In the genomic region with DNA sequence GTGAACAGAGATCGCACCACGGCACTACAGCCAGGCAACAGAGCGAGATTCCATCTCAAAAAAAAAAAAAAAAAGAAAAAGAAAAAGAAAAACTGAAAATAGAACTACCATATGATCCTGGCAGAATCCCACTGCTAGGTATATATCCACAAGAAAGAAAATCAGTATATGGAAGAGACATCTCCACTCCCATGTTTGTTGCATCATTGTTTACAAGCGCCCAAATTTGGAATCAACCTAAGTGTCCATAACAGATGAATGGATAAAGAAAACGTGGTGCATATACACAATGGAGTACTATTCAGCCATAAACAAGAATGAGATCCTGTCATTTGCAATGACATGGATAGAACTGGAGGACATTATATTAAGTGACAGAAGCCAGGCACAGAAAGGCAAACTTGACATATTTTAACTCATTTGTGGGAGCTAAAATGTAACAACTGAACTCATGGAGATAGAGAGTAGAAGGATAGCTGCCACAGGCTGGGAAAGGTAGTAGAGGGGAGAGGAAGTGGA, we compare ENCODE assay signal across 36 cellular contexts. TPM values are rescaled to one million over a fixed set of nuclear protein-coding genes. Genes with fewer than 3 reads are reported as not detected.
"Had no signal": no experiment of that assay in that cellular context is flagged by ENCODE, and none has a peak within 500 bp of the region (broad histone marks: within the 10 kb centered on the region; RNA-seq: fewer than 3 reads in every experiment).

No MANE protein-coding gene starts in this region.

- H3K27me3 ChIP-seq: adrenal gland, ascending aorta, body of pancreas, brain microvascular endothelial cell, breast epithelium had no signal

- FAIRE-seq: TTC549 had no signal

- H3K36me3 ChIP-seq: adrenal gland, ascending aorta, brain microvascular endothelial cell, breast epithelium had no signal

- H3K9me3 ChIP-seq: adrenal gland, ascending aorta had no signal

- H3K27ac ChIP-seq: adrenal gland, ascending aorta, body of pancreas, brain microvascular endothelial cell, breast epithelium, VCaP had no signal

- H3K4me3 ChIP-seq: adrenal gland, ascending aorta, body of pancreas, breast epithelium had no signal

- DNase-seq: activated B cell treated with CpG ODN at 0.5 μM for 24 hours; activated CD4-positive, alpha-beta memory T cell treated with anti-CD3 and anti-CD28 coated beads for 36 hours; activated CD4-positive, alpha-beta T cell treated with anti-CD3 and anti-CD28 coated beads for 4 hours; activated CD4-positive, alpha-beta T cell treated with anti-CD3 and anti-CD28 coated beads, Interleukin-2, amount 10 ng/mL, durations not matched to agents 24 days and 14 days; activated CD4-positive, alpha-beta T cell treated with anti-CD3 and anti-CD28 coated beads, Interleukin-2, amount 50 U/mL, for 1 hour; activated CD4-positive, alpha-beta T cell treated with anti-CD3 and anti-CD28 coated beads, Interleukin-2, amount 50 U/mL, for 4 hours; activated CD4-positive, CD25-positive, alpha-beta regulatory T cell treated with anti-CD3 and anti-CD28 coated beads, Interleukin-2, amount 50 U/mL, for 72 hours; activated CD8-positive, alpha-beta memory T cell treated with anti-CD3 and anti-CD28 coated beads, Interleukin-2, amount 50 U/mL, for 4 hours; activated CD8-positive, alpha-beta T cell treated with anti-CD3 and anti-CD28 coated beads for 36 hours; activated effector memory CD4-positive, alpha-beta T cell treated with anti-CD3 and anti-CD28 coated beads, Interleukin-2, amount 50 U/mL, for 16 hours; activated gamma-delta T cell treated with Interleukin-2 at 50 U/mL for 16 hours; activated naive CD4-positive, alpha-beta T cell; activated naive CD4-positive, alpha-beta T cell treated with anti-CD3 and anti-CD28 coated beads for 36 hours; activated naive CD8-positive, alpha-beta T cell treated with anti-CD3 and anti-CD28 coated beads for 36 hours; activated T-cell treated with anti-CD3 and anti-CD28 coated beads for 4 hours; activated T-cell treated with anti-CD3 and anti-CD28 coated beads, Interleukin-2, amount 50 U/mL, for 1 hour; activated T-cell treated with anti-CD3 and anti-CD28 coated beads, Interleukin-2, amount 50 U/mL, for 4 hours; activated T-cell treated with anti-CD3 and anti-CD28 coated beads, Interleukin-2, amount 50 U/mL, for 72 hours; adrenal gland; amygdala; anterior cingulate cortex; body of pancreas; brain microvascular endothelial cell; central memory CD4-positive, alpha-beta T cell; T-helper 1 cell; T-helper 9 cell had no signal

- ATAC-seq: activated CD8-positive, alpha-beta T cell treated with anti-CD3 and anti-CD28 coated beads for 36 hours; activated naive CD4-positive, alpha-beta T cell treated with anti-CD3 and anti-CD28 coated beads, Interleukin-2, amount 50 U/mL, for 72 hours; activated T-cell treated with anti-CD3 and anti-CD28 coated beads, Interleukin-2, amount 50 U/mL, for 4 hours; activated T-cell treated with anti-CD3 and anti-CD28 coated beads, Interleukin-2, amount 50 U/mL, for 72 hours; body of pancreas had no signal

- H3K4me1 ChIP-seq: adrenal gland, ascending aorta, body of pancreas, breast epithelium had no signal

RNA-seq across cellular contexts. Expression of gene LEUTX, which starts 29.3 kb away (rescaled TPM):
- total RNA-seq: activated B cell treated with CpG ODN at 0.5 μM for 24 hours; activated CD4-positive, alpha-beta memory T cell treated with anti-CD3 and anti-CD28 coated beads for 36 hours; activated CD4-positive, alpha-beta T cell treated with anti-CD3 and anti-CD28 coated beads, Interleukin-2, amount 10 ng/mL, durations not matched to agents 24 days and 14 days; activated CD8-positive, alpha-beta memory T cell treated with anti-CD3 and anti-CD28 coated beads for 36 hours; activated CD8-positive, alpha-beta T cell treated with anti-CD3 and anti-CD28 coated beads for 36 hours; activated naive CD4-positive, alpha-beta T cell treated with anti-CD3 and anti-CD28 coated beads for 36 hours; activated naive CD4-positive, alpha-beta T cell treated with anti-CD3 and anti-CD28 coated beads, Interleukin-2, amount 50 U/mL, for 72 hours; activated naive CD8-positive, alpha-beta T cell treated with anti-CD3 and anti-CD28 coated beads for 36 hours; activated T-cell treated with anti-CD3 and anti-CD28 coated beads, Interleukin-2, amount 50 U/mL, for 4 hours; activated T-cell treated with anti-CD3 and anti-CD28 coated beads, Interleukin-2, amount 50 U/mL, for 72 hours; activated T-helper 1 cell treated with anti-CD3 and anti-CD28 coated beads, Interleukin-12 subunit alpha, Interleukin-12 subunit beta, Interleukin-2, Interleukin-4 antibody, amounts not matched to agents 30 ng/mL and 10 ng/mL and 1 ng/mL, durations not matched to agents 14 hours and 24 hours and 36 hours; activated T-helper 17 cell treated with anti-CD3 and anti-CD28 coated beads, Interleukin-2, amount 50 U/mL, for 72 hours; adrenal gland; ascending aorta; body of pancreas; breast epithelium; cardiac septum; cerebellum had no signal
- polyA plus RNA-seq: adrenal gland had no signal
